1 cellular context compared by ENCODE assay signal in genomic region chr18:75612491-75612890, GRCh38.
TF ChIP-seq lines count a peak whose summit lies in the region.

No MANE protein-coding gene starts in this region.

TF ChIP-seq in GM23338, 12 proteins besides CTCF, POLR2A, EP300 and RAD21 (continued from another document):
- TF ChIP-seq ZNF462 (CRISPR knock-in tag; IDR thresholded peaks at IDR 0.05) (no peak), ZNF114 (CRISPR knock-in tag; IDR thresholded peaks at IDR 0.05) (no peak), CREB1 (CRISPR knock-in tag; IDR thresholded peaks at IDR 0.05; ENCODE audit: low read depth) (no peak), EZH2phosphoT487 (IDR thresholded peaks at IDR 0.05; ENCODE audit: unreplicated experiment) (no peak), ZNF331 (CRISPR knock-in tag; IDR thresholded peaks at IDR 0.05; ENCODE audit: low read depth) (no peak), EZH2 (IDR thresholded peaks at IDR 0.05; ENCODE audit: low read depth, unreplicated experiment) (no peak), JUNB (IDR thresholded peaks at IDR 0.05; ENCODE audit: unreplicated experiment) (no peak), NANOG (IDR thresholded peaks at IDR 0.05; ENCODE audit: borderline replicate concordance) (no peak), POLR2AphosphoS5 (IDR thresholded peaks at IDR 0.05; ENCODE audit: low read depth) (no peak), ETS1 (IDR thresholded peaks at IDR 0.05) (no peak)
